Comparison of ENCODE assay signal across 8 cellular contexts in genomic region chr20:49888341-49889244, GRCh38. TPM values are rescaled to one million over a fixed set of nuclear protein-coding genes. Genes with fewer than 3 reads are reported as not detected.
DNase-seq lines count a peak whose midpoint lies in the region; ATAC-seq, FAIRE-seq and TF ChIP-seq lines count a peak whose summit lies in the region.

No MANE protein-coding gene starts in this region.

- peaks cover 19% of the 10 kb centered on the region for H3K36me3 Mint-ChIP-seq in activated CD4-positive, alpha-beta memory T cell treated with anti-CD3 and anti-CD28 coated beads for 36 hours

- H3K9me3 Mint-ChIP-seq in activated CD4-positive, alpha-beta memory T cell treated with anti-CD3 and anti-CD28 coated beads for 36 hours: no peaks in the 10 kb centered on the region

- H3K27me3 ChIP-seq in dorsolateral prefrontal cortex: no peaks in the 10 kb centered on the region

- DNase-seq in AG09309 (ENCODE audit: low read depth): no peak
- DNase-seq in H54 (ENCODE audit: insufficient read length, low spot score): peak; percentile 93
- DNase-seq in NCI-H748 treated with DMSO at 0.1 percent for 48 hours (lab: John Stamatoyannopoulos, UW): peak; percentile 5
- DNase-seq in activated CD4-positive, alpha-beta memory T cell treated with anti-CD3 and anti-CD28 coated beads for 36 hours: peak; percentile 75
- DNase-seq in dorsolateral prefrontal cortex: peak; percentile 79 to 90 (median 86)
- DNase-seq in lung microvascular endothelial cell (ENCODE audit: low read depth in 2 of 2): peak; percentile 70 to 73
- peak; percentile 13 for DNase-seq in stimulated activated CD8-positive, alpha-beta memory T cell treated with anti-CD3 and anti-CD28 coated beads, Interleukin-15, amount 100 ng/mL, for 1 hour (ENCODE audit: low read depth)

- POLR2A ChIA-PET in activated CD4-positive, alpha-beta memory T cell treated with anti-CD3 and anti-CD28 coated beads for 36 hours (lab: Charles Lee): no interaction called here

- no peak overlapping the region for H3K27ac Mint-ChIP-seq in activated CD4-positive, alpha-beta memory T cell treated with anti-CD3 and anti-CD28 coated beads for 36 hours

- no peak for FAIRE-seq in H54 (lab: Jason Lieb, UNC)

- H3K4me3 Mint-ChIP-seq in activated CD4-positive, alpha-beta memory T cell treated with anti-CD3 and anti-CD28 coated beads for 36 hours: no peak overlapping the region

- no peak for TF ChIP-seq POLR2A in H54 (IDR thresholded peaks at IDR 0.05; ENCODE audit: low read depth, low read length)

- H3K4me3 ChIP-seq in AG09309 (ENCODE audit: control insufficient read depth, low read depth, low read length) (no peak overlapping the region), dorsolateral prefrontal cortex (peak overlapping the region in 8 of 59 donors; percentile 3 to 33 (median 13))

- intact Hi-C loops in activated CD4-positive, alpha-beta memory T cell treated with anti-CD3 and anti-CD28 coated beads for 36 hours (cut with micrococcal nuclease): no loop called here
- intact Hi-C loops in dorsolateral prefrontal cortex (cut with DNase I): loop anchor here (1.0 to 5.0 kb wide), 7 partner anchors 20 to 556 kb away; partner anchors contain the start of gene B4GALT5 (in 1 of the 2)

- peak overlapping the region; percentile 81 to 100 (median 96) for H3K27ac ChIP-seq in dorsolateral prefrontal cortex

- no peaks in the 10 kb centered on the region for H3K27me3 Mint-ChIP-seq in activated CD4-positive, alpha-beta memory T cell treated with anti-CD3 and anti-CD28 coated beads for 36 hours

- peak; percentile 84 for TF ChIP-seq CTCF in AG09309 (IDR thresholded peaks at IDR 0.05; ENCODE audit: control insufficient read depth, insufficient read depth, low read depth, low read length, missing control alignments)
- peak; percentile 79 to 97 (median 90) for TF ChIP-seq CTCF in dorsolateral prefrontal cortex (IDR thresholded peaks at IDR 0.05 in 54 of 56, conservative IDR thresholded peaks at IDR 0.05 in 2 of 56; ENCODE audit: low read depth in 1 of 56, partially characterized antibody in 56 of 56)

- ATAC-seq in GM21825 (IDR thresholded peaks at IDR 0.05; ENCODE audit: unreplicated experiment): no peak

- CTCF ChIA-PET in activated CD4-positive, alpha-beta memory T cell treated with anti-CD3 and anti-CD28 coated beads for 36 hours (lab: Charles Lee): interaction anchor here (0.6 to 8.4 kb wide), 30 partner anchors 8 to 354 kb away, joined by 3 to 77 read pairs (median 3); no protein-coding TSS in a partner anchor

- H3K4me1 Mint-ChIP-seq in activated CD4-positive, alpha-beta memory T cell treated with anti-CD3 and anti-CD28 coated beads for 36 hours (ENCODE audit: low read depth): peaks cover 22% of the 10 kb centered on the region

RNA-seq across cellular contexts. Expression of gene SPATA2, which starts 26.7 kb away (rescaled TPM):
- total RNA-seq in activated CD4-positive, alpha-beta memory T cell treated with anti-CD3 and anti-CD28 coated beads for 36 hours: 1 to 10 TPM; 7.9 to 8.6 TPM
- total RNA-seq in dorsolateral prefrontal cortex (10 to 100 TPM; 23.0 to 60.6 (median 41.6) TPM), lung microvascular endothelial cell (0.65 and 0.99 TPM in 2 replicates)

RNA-seq across cellular contexts. Expression of gene RNF114, which starts 47.6 kb away (rescaled TPM):
- 10 to 100 TPM; 72.1 to 72.4 TPM for total RNA-seq in activated CD4-positive, alpha-beta memory T cell treated with anti-CD3 and anti-CD28 coated beads for 36 hours
- total RNA-seq in dorsolateral prefrontal cortex: 10 to 100 TPM; 47.5 to 93.9 (median 61.7) TPM
- 25.9 and 37.3 TPM in 2 replicates for total RNA-seq in lung microvascular endothelial cell
